ENCODE assay signal across 10 cellular contexts in the genomic region with DNA sequence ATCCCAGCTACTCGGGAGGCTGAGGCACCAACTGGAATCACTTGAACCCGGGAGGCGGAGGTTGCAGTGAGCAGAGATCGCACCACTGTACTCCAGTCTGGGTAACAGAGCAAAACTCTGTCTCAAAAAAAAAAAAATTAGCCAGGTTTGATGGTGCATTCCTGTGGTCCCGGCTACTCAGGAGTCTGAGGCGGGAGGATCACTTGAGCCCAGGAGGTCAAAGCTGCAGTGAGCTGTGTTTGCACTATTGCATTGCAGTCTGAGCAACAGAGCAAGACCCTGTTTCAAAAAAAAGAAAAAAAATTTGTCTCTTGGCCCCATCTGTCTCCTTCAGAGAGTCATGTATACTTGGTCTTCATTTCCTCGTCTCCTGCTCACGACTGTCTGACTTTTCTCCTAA. TPM values are rescaled to one million over a fixed set of nuclear protein-coding genes. Genes with fewer than 3 reads are reported as not detected.
A peak's percentile ranks its signal among the peaks of the same experiment; 100 is the strongest.
DNase-seq lines count a peak whose midpoint lies in the region; ATAC-seq, FAIRE-seq and TF ChIP-seq lines count a peak whose summit lies in the region.
"Had no signal": no experiment of that assay in that cellular context is flagged by ENCODE, and none has a peak within 500 bp of the region (broad histone marks: within the 10 kb centered on the region; RNA-seq: fewer than 3 reads in every experiment).

No MANE protein-coding gene starts in this region.

- H3K9me3 Mint-ChIP-seq in CD4-positive, alpha-beta memory T cell = peaks cover 0 to 14% (median 0%) of the 10 kb centered on the region in 8 donors
- H3K9me3 Mint-ChIP-seq in astrocyte (ENCODE audit: unreplicated experiment) = no peaks in the 10 kb centered on the region
- no peaks in the 10 kb centered on the region for H3K9me3 Mint-ChIP-seq in natural killer cell treated with Interleukin-12 subunit alpha and Interleukin-12 subunit beta and Interleukin-15 and Interleukin-18, amount 100 ng/mL, for 72 hours

- peaks cover 62% of the 10 kb centered on the region for H3K4me1 ChIP-seq in CD4-positive, alpha-beta memory T cell (ENCODE audit: insufficient read depth, low read length)
- H3K4me1 ChIP-seq in HUES6 (ENCODE audit: control insufficient read depth, insufficient read depth, low read length) = peaks cover 16% of the 10 kb centered on the region
- peaks cover 22% of the 10 kb centered on the region for H3K4me1 ChIP-seq in astrocyte (ENCODE audit: insufficient read depth, low read length)
- peaks cover 21 to 37% of the 10 kb centered on the region in 2 donors for H3K4me1 ChIP-seq in adrenal gland (replicated peaks in 1 of 2)

- no peak overlapping the region for H2AFZ ChIP-seq in astrocyte (ENCODE audit: low read depth, low read length)

- POLR2A ChIA-PET in CD4-positive, alpha-beta memory T cell (lab: Charles Lee; ENCODE audit: partially characterized antibody) = interaction anchor here (0.6 to 26.9 kb wide), 8 partner anchors 11 to 1370 kb away, joined by 3 to 711 read pairs (median 34); a partner anchor contains a TSS

- FAIRE-seq in astrocyte (lab: Jason Lieb, UNC) = no peak

- peak overlapping the region; percentile 97 for H3K4me2 ChIP-seq in astrocyte (ENCODE audit: low read length)

- DNase-seq in CD4-positive, alpha-beta memory T cell = peak in 1 of 5 donors; percentile 33
- DNase-seq in astrocyte (ENCODE audit: low read depth) (no peak), C1 segment of cervical spinal cord (lab: John Stamatoyannopoulos, UW) (no peak), adrenal gland (no peak), midbrain (lab: John Stamatoyannopoulos, UW) (no peak), GM03348 (ENCODE audit: low spot score) (no peak)
- no peak for DNase-seq in natural killer cell treated with Interleukin-12 subunit alpha and Interleukin-12 subunit beta and Interleukin-15 and Interleukin-18, amount 100 ng/mL, for 72 hours (ENCODE audit: low spot score)
- DNase-seq: KBM-7, NCI-H526 treated with DMSO at 0.1 percent for 48 hours had no signal

- H3K27me3 ChIP-seq in CD4-positive, alpha-beta memory T cell (ENCODE audit: insufficient read depth, low read length) = no peaks in the 10 kb centered on the region
- H3K27me3 ChIP-seq in HUES6 (ENCODE audit: control insufficient read depth, insufficient read depth, low read length) (no peaks in the 10 kb centered on the region), astrocyte (ENCODE audit: insufficient read depth, low read length) (no peaks in the 10 kb centered on the region), adrenal gland (no peaks in the 10 kb centered on the region)

- peak overlapping the region in 6 of 7 donors; percentile 39 to 99 (median 70) for H3K27ac Mint-ChIP-seq in CD4-positive, alpha-beta memory T cell
- peak overlapping the region; percentile 41 for H3K27ac Mint-ChIP-seq in astrocyte (ENCODE audit: unreplicated experiment)
- peak overlapping the region; percentile 87 to 98 for H3K27ac Mint-ChIP-seq in natural killer cell treated with Interleukin-12 subunit alpha and Interleukin-12 subunit beta and Interleukin-15 and Interleukin-18, amount 100 ng/mL, for 72 hours

- peaks cover 18 to 62% of the 10 kb centered on the region in 2 donors for H3K36me3 Mint-ChIP-seq in CD4-positive, alpha-beta memory T cell
- peaks cover 13% of the 10 kb centered on the region for H3K36me3 Mint-ChIP-seq in astrocyte (ENCODE audit: low read depth, unreplicated experiment)
- peaks cover 24% of the 10 kb centered on the region for H3K36me3 Mint-ChIP-seq in natural killer cell treated with Interleukin-12 subunit alpha and Interleukin-12 subunit beta and Interleukin-15 and Interleukin-18, amount 100 ng/mL, for 72 hours

- no peak for TF ChIP-seq CTCF in astrocyte (IDR thresholded peaks at IDR 0.05; ENCODE audit: insufficient read depth, low read depth, low read length)
- TF ChIP-seq CTCF in adrenal gland (IDR thresholded peaks at IDR 0.05) = no peak

- H3K27me3 Mint-ChIP-seq in CD4-positive, alpha-beta memory T cell = no peaks in the 10 kb centered on the region
- H3K27me3 Mint-ChIP-seq in astrocyte (ENCODE audit: low read depth, unreplicated experiment) = no peaks in the 10 kb centered on the region
- no peaks in the 10 kb centered on the region for H3K27me3 Mint-ChIP-seq in natural killer cell treated with Interleukin-12 subunit alpha and Interleukin-12 subunit beta and Interleukin-15 and Interleukin-18, amount 100 ng/mL, for 72 hours

- peak overlapping the region; percentile 51 to 100 (median 74) for H3K4me3 Mint-ChIP-seq in CD4-positive, alpha-beta memory T cell
- H3K4me3 Mint-ChIP-seq in astrocyte (ENCODE audit: unreplicated experiment) = peak overlapping the region; percentile 99
- peak overlapping the region; percentile 100 for H3K4me3 Mint-ChIP-seq in natural killer cell treated with Interleukin-12 subunit alpha and Interleukin-12 subunit beta and Interleukin-15 and Interleukin-18, amount 100 ng/mL, for 72 hours

- CTCF ChIA-PET in CD4-positive, alpha-beta memory T cell (lab: Charles Lee; ENCODE audit: partially characterized antibody) = interaction anchor here (1.2 to 1.7 kb wide), 2 partner anchors 40 to 128 kb away, joined by 3 to 6 read pairs; a partner anchor contains a TSS

- no peak for ATAC-seq in natural killer cell treated with Interleukin-12 subunit alpha and Interleukin-12 subunit beta and Interleukin-15 and Interleukin-18, amount 100 ng/mL, for 72 hours

- no peak overlapping the region for H3K4me3 ChIP-seq in CD4-positive, alpha-beta memory T cell (ENCODE audit: low read length in 2 of 2)
- H3K4me3 ChIP-seq in HUES6 (ENCODE audit: low read depth, low read length) (peak overlapping the region; percentile 90; the same call in 1 of the 2 replicates), astrocyte (ENCODE audit: insufficient read depth, low read depth, low read length) (no peak overlapping the region), adrenal gland (no peak overlapping the region)

- 84 to 90% (median 90%) methylated on average over 8 of the region's 8 CpGs for WGBS in adrenal gland, 4 donors

- peaks cover 41 to 78% (median 59%) of the 10 kb centered on the region in 4 donors for H3K4me1 Mint-ChIP-seq in CD4-positive, alpha-beta memory T cell
- H3K4me1 Mint-ChIP-seq in astrocyte (ENCODE audit: low read depth, unreplicated experiment) = peaks cover 33% of the 10 kb centered on the region
- H3K4me1 Mint-ChIP-seq in natural killer cell treated with Interleukin-12 subunit alpha and Interleukin-12 subunit beta and Interleukin-15 and Interleukin-18, amount 100 ng/mL, for 72 hours (ENCODE audit: low read depth in 2 of 2) = peaks cover 57 to 71% of the 10 kb centered on the region in 2 donors

- no peak overlapping the region for H3K9ac ChIP-seq in HUES6 (ENCODE audit: low read length)
- peak overlapping the region; percentile 95 for H3K9ac ChIP-seq in astrocyte (ENCODE audit: low read length)

- intact Hi-C loops in CD4-positive, alpha-beta memory T cell (cut with micrococcal nuclease) = loop anchor here (2.0 kb wide), 1 partner anchor 17 kb away; no protein-coding TSS in a partner anchor
- intact Hi-C loops in adrenal gland (cut with DNase I) = no loop called here

- no peaks in the 10 kb centered on the region for H3K9me3 ChIP-seq in CD4-positive, alpha-beta memory T cell (ENCODE audit: control insufficient read depth in 1 of 2, low read length in 2 of 2)
- no peaks in the 10 kb centered on the region for H3K9me3 ChIP-seq in HUES6 (ENCODE audit: control insufficient read depth, insufficient read depth, low read depth, low read length)
- H3K9me3 ChIP-seq in astrocyte (ENCODE audit: insufficient read depth, low read depth, low read length) = no peaks in the 10 kb centered on the region
- no peaks in the 10 kb centered on the region for H3K9me3 ChIP-seq in adrenal gland (replicated peaks in 1 of 3)

- H4K20me1 ChIP-seq in astrocyte (ENCODE audit: insufficient read depth, low read length) = peaks cover 54% of the 10 kb centered on the region

- peaks cover 26% of the 10 kb centered on the region for H3K36me3 ChIP-seq in CD4-positive, alpha-beta memory T cell (ENCODE audit: insufficient read depth, low read length)
- H3K36me3 ChIP-seq in HUES6 (ENCODE audit: control insufficient read depth, insufficient read depth, low read length) = peaks cover 49% of the 10 kb centered on the region
- H3K36me3 ChIP-seq in astrocyte (ENCODE audit: insufficient read depth, low read length) = peaks cover 21% of the 10 kb centered on the region
- H3K36me3 ChIP-seq in adrenal gland (replicated peaks in 1 of 2) = peaks cover 0 to 45% of the 10 kb centered on the region in 2 donors

- H3K27ac ChIP-seq in CD4-positive, alpha-beta memory T cell (ENCODE audit: low read depth, low read length) = no peak overlapping the region
- H3K27ac ChIP-seq in HUES6 (ENCODE audit: low read depth, low read length) (no peak overlapping the region), astrocyte (ENCODE audit: low read depth, low read length) (no peak overlapping the region), adrenal gland (no peak overlapping the region)

- no peak for TF ChIP-seq POLR2A in adrenal gland (IDR thresholded peaks at IDR 0.05)

- peaks cover 50% of the 10 kb centered on the region for H3K79me2 ChIP-seq in astrocyte (ENCODE audit: insufficient read depth, low read length)

RNA-seq across cellular contexts. Expression of a gene that starts 1.6 kb away (rescaled TPM):
- total RNA-seq in CD4-positive, alpha-beta memory T cell = 10 to 100 TPM; 56.4 to 61.4 TPM
- polyA plus RNA-seq in CD4-positive, alpha-beta memory T cell = 10 to 100 TPM; 23.2 to 32.3 TPM
- 15.2 and 18.1 TPM in 2 replicates for total RNA-seq in astrocyte
- total RNA-seq in natural killer cell treated with Interleukin-12 subunit alpha and Interleukin-12 subunit beta and Interleukin-15 and Interleukin-18, amount 100 ng/mL, for 72 hours = 10 to 100 TPM; 52.5 to 56.2 TPM
- 10 to 100 TPM in 7 of 8 donors, 1 to 10 TPM in 1; 9.2 to 25.6 (median 19.8) TPM for total RNA-seq in adrenal gland
- polyA plus RNA-seq in adrenal gland = 10 to 100 TPM in 1 of 3 donors, 1 to 10 TPM in 2; 9.4 to 17.4 (median 10.0) TPM

RNA-seq across cellular contexts. Expression of a gene that starts 42.1 kb away (rescaled TPM):
- total RNA-seq in CD4-positive, alpha-beta memory T cell = 100 to 1,000 TPM; 136 to 143 TPM
- 10 to 100 TPM; 28.1 to 83.7 TPM for polyA plus RNA-seq in CD4-positive, alpha-beta memory T cell
- total RNA-seq in astrocyte (155 and 199 TPM in 2 replicates), adrenal gland (10 to 100 TPM; 17.4 to 75.9 (median 42.2) TPM)
- 100 to 1,000 TPM; 108 to 131 TPM for total RNA-seq in natural killer cell treated with Interleukin-12 subunit alpha and Interleukin-12 subunit beta and Interleukin-15 and Interleukin-18, amount 100 ng/mL, for 72 hours
- polyA plus RNA-seq in adrenal gland = 10 to 100 TPM in 2 of 3 donors, 1 to 10 TPM in 1; 8.7 to 37.9 (median 17.1) TPM

RNA-seq across cellular contexts. Expression of a gene that starts 47.4 kb away (rescaled TPM):
- 100 to 1,000 TPM; 300 TPM for total RNA-seq in CD4-positive, alpha-beta memory T cell
- 100 to 1,000 TPM in 1 of 2 donors, 10 to 100 TPM in 1; 37.8 to 110 TPM for polyA plus RNA-seq in CD4-positive, alpha-beta memory T cell
- total RNA-seq in astrocyte (164 and 174 TPM in 2 replicates), adrenal gland (100 to 1,000 TPM; 123 to 175 (median 146) TPM)
- 100 to 1,000 TPM; 248 to 319 TPM for total RNA-seq in natural killer cell treated with Interleukin-12 subunit alpha and Interleukin-12 subunit beta and Interleukin-15 and Interleukin-18, amount 100 ng/mL, for 72 hours
- polyA plus RNA-seq in adrenal gland = 100 to 1,000 TPM in 2 of 3 donors, 10 to 100 TPM in 1; 90.4 to 130 (median 101) TPM

RNA-seq across cellular contexts. Expression of a gene that starts 52.3 kb away (rescaled TPM):
- 10 to 100 TPM; 11.6 to 15.2 TPM for total RNA-seq in CD4-positive, alpha-beta memory T cell
- 10 to 100 TPM; 12.9 to 22.4 TPM for polyA plus RNA-seq in CD4-positive, alpha-beta memory T cell
- total RNA-seq in astrocyte (5.5 and 5.9 TPM in 2 replicates), adrenal gland (10 to 100 TPM in 5 of 8 donors, 1 to 10 TPM in 3; 7.5 to 16.8 (median 12.4) TPM)
- total RNA-seq in natural killer cell treated with Interleukin-12 subunit alpha and Interleukin-12 subunit beta and Interleukin-15 and Interleukin-18, amount 100 ng/mL, for 72 hours = 1 to 10 TPM; 4.9 to 9.3 TPM
- 10 to 100 TPM in 1 of 3 donors, 1 to 10 TPM in 2; 2.7 to 14.4 (median 8.9) TPM for polyA plus RNA-seq in adrenal gland

Comparison
In these comparisons a context has a peak if more than half of its experiments do, and no peak if none do; other contexts are left out.
1. H3K27ac Mint-ChIP-seq: peak in every context shown above with its lines; median percentile 92 in natural killer cell treated with Interleukin-12 subunit alpha and Interleukin-12 subunit beta and Interleukin-15 and Interleukin-18, amount 100 ng/mL, for 72 hours; 70 in CD4-positive, alpha-beta memory T cell; 41 in astrocyte.